In genomic region chr13:42153371-42153770, GRCh38 we compare ENCODE assay signal across 15 cellular contexts.
DNase-seq lines count a peak whose midpoint lies in the region; ATAC-seq and TF ChIP-seq lines count a peak whose summit lies in the region.
"Had no signal": no experiment of that assay in that cellular context is flagged by ENCODE, and none has a peak within 500 bp of the region (broad histone marks: within the 10 kb centered on the region; RNA-seq: fewer than 3 reads in every experiment).

No MANE protein-coding gene starts in this region.

- peaks cover 13% of the 10 kb centered on the region for H3K4me1 ChIP-seq in PC-3 (ENCODE audit: insufficient read depth, low read length)
- H3K4me1 ChIP-seq: Peyer's patch had no signal

- H3K27ac Mint-ChIP-seq in activated T-cell treated with anti-CD3 and anti-CD28 coated beads, Interleukin-2, amount 50 U/mL, for 24 hours, result peak overlapping the region; percentile 44

- no peak overlapping the region for H2AFZ ChIP-seq in PC-3 (ENCODE audit: low read length)
- H2AFZ ChIP-seq: GM23248 had no signal

- intact Hi-C loops in PC-3 (cut with micrococcal nuclease) (no loop called here), dorsolateral prefrontal cortex (cut with DNase I) (no loop called here)

- 0 out of 2 replicates have a peak overlapping the region, but pooled peaks have one; percentile 19 for H3K4me2 ChIP-seq in PC-3 (ENCODE audit: low read length)
- H3K4me2 ChIP-seq: KMS-11 had no signal

- H3K9me3 Mint-ChIP-seq in activated T-cell treated with anti-CD3 and anti-CD28 coated beads, Interleukin-2, amount 50 U/mL, for 24 hours, result no peaks in the 10 kb centered on the region

- CTCF ChIA-PET in PC-3 (lab: Charles Lee), result no interaction called here

- no TSS peak for BruUV-seq in PC-3 (replicated peaks; lab: Mats Ljungman, UMichigan)

- no peaks in the 10 kb centered on the region for H3K9me3 ChIP-seq in PC-3 (ENCODE audit: low read length)
- H3K9me3 ChIP-seq: Peyer's patch had no signal

- H3K4me3 Mint-ChIP-seq in activated T-cell treated with anti-CD3 and anti-CD28 coated beads, Interleukin-2, amount 50 U/mL, for 24 hours, result no peak overlapping the region

- H3K36me3 Mint-ChIP-seq in activated T-cell treated with anti-CD3 and anti-CD28 coated beads, Interleukin-2, amount 50 U/mL, for 24 hours (ENCODE audit: low read depth), result peaks cover 25% of the 10 kb centered on the region

- H3K36me3 ChIP-seq in PC-3 (ENCODE audit: low read depth, low read length), result no peaks in the 10 kb centered on the region; the same call in 1 of the 2 replicates

- ATAC-seq in PC-3, result peak; percentile 91

- TF ChIP-seq CTCF in PC-3 (conservative IDR thresholded peaks at IDR 0.05; ENCODE audit: low read depth, low read length) (no peak), dorsolateral prefrontal cortex (IDR thresholded peaks at IDR 0.05 in 54 of 56, conservative IDR thresholded peaks at IDR 0.05 in 2 of 56; ENCODE audit: low read depth in 1 of 56, partially characterized antibody in 56 of 56) (no peak)

- no peak overlapping the region for H3K4me3 ChIP-seq in PC-3 (ENCODE audit: low read length)
- H3K4me3 ChIP-seq in dorsolateral prefrontal cortex, result no peak overlapping the region
- H3K4me3 ChIP-seq: GM23248, Peyer's patch had no signal

- H4K20me1 ChIP-seq in PC-3 (ENCODE audit: low read length), result peaks cover 5% of the 10 kb centered on the region; the same call in 1 of the 2 replicates

- POLR2A ChIA-PET in PC-3 (lab: Charles Lee; ENCODE audit: unreplicated experiment), result no interaction called here

- H3K4me1 Mint-ChIP-seq in activated T-cell treated with anti-CD3 and anti-CD28 coated beads, Interleukin-2, amount 50 U/mL, for 24 hours (ENCODE audit: low read depth), result peaks cover 19% of the 10 kb centered on the region

- no peak overlapping the region for H3K9ac ChIP-seq in PC-3 (ENCODE audit: low read length)
- H3K9ac ChIP-seq: GM23248, KMS-11 had no signal

- H3K27me3 ChIP-seq in PC-3 (ENCODE audit: low read length) (no peaks in the 10 kb centered on the region), dorsolateral prefrontal cortex (no peaks in the 10 kb centered on the region)
- H3K27me3 ChIP-seq: Peyer's patch had no signal

- no peaks in the 10 kb centered on the region for H3F3A ChIP-seq in PC-3 (ENCODE audit: low read length, unreplicated experiment)

- H3K27me3 Mint-ChIP-seq in activated T-cell treated with anti-CD3 and anti-CD28 coated beads, Interleukin-2, amount 50 U/mL, for 24 hours, result no peaks in the 10 kb centered on the region

- DNase-seq in activated T-cell treated with anti-CD3 and anti-CD28 coated beads, Interleukin-2, amount 50 U/mL, for 24 hours, result no peak
- DNase-seq in activated T-cell treated with anti-CD3 and anti-CD28 coated beads, Interleukin-2, amount 50 U/mL, for 48 hours, result no peak
- peak; percentile 47 for DNase-seq in PC-3
- peak; percentile 10 for DNase-seq in foreskin melanocyte
- DNase-seq in superior temporal gyrus (ENCODE audit: extremely low spot score), result peak; percentile 13
- no peak for DNase-seq in epidermal melanocyte (ENCODE audit: insufficient read length, low spot score)
- DNase-seq in cerebellar nuclear complex (lab: John Stamatoyannopoulos, UW), result no peak
- DNase-seq in dorsolateral prefrontal cortex, result no peak
- DNase-seq: DMS153, GM23248, NCI-H1105 treated with DMSO at 0.1 percent for 48 hours, NCI-H187, Peyer's patch, Right ventricle myocardium superior had no signal

- no peaks in the 10 kb centered on the region for H3K9me2 ChIP-seq in PC-3 (replicated peaks; ENCODE audit: low read length)

- H3K27ac ChIP-seq in PC-3 (ENCODE audit: low read length) (peak overlapping the region; percentile 36), dorsolateral prefrontal cortex (no peak overlapping the region)
- H3K27ac ChIP-seq: GM23248, KMS-11, Peyer's patch had no signal

- no peaks in the 10 kb centered on the region for H3K79me2 ChIP-seq in PC-3 (ENCODE audit: low read length)

Comparison
In these comparisons a context has a peak if more than half of its experiments do, and no peak if none do; other contexts are left out.
1. DNase-seq: peak in PC-3 (single experiment), foreskin melanocyte (single experiment) and superior temporal gyrus (single experiment); none in activated T-cell treated with anti-CD3 and anti-CD28 coated beads, Interleukin-2, amount 50 U/mL, for 24 hours (single experiment), activated T-cell treated with anti-CD3 and anti-CD28 coated beads, Interleukin-2, amount 50 U/mL, for 48 hours (0 of 2), epidermal melanocyte (single experiment), cerebellar nuclear complex (0 of 2) and dorsolateral prefrontal cortex (0 of 10).